In the genomic region with DNA sequence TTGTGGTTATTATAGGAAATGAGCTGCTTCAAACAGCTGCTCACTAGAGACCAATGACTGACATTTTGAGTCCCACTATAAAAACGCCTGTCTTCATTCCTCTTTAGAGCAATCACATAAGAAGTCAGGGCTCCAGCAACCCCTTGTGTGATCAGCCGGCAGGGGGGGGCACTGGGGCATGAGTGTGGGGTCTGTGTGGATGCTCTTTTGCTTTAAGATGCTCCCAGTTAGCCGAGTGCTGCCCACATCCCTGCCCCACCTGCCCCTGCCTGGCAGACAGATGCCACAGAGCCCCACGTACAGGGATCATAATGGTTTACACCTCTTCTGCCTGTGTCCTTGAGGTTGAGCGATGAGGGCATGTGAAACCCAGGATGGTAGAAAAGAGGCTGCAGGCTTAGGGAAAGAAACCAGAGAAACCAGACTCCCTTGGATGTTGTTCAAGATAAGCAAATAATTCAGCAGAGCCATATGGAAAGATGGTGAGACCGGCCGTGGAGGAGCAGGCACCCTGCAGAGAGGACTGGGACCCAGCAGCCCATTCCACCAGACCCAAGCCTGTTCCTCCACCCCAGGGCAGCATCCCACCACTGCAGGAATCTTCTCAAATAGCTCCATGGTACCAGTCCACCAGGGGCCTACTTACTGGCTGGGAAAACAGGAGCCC, we compare ENCODE assay signal across 15 cellular contexts. TPM values are rescaled to one million over a fixed set of nuclear protein-coding genes. Genes with fewer than 3 reads are reported as not detected.
DNase-seq lines count a peak whose midpoint lies in the region; ATAC-seq and TF ChIP-seq lines count a peak whose summit lies in the region.
"Had no signal": no experiment of that assay in that cellular context is flagged by ENCODE, and none has a peak within 500 bp of the region (broad histone marks: within the 10 kb centered on the region; RNA-seq: fewer than 3 reads in every experiment).

No MANE protein-coding gene starts in this region.

- no peak overlapping the region for H3K4me3 ChIP-seq in spleen
- H3K4me3 ChIP-seq: K562, Peyer's patch had no signal

- no peaks in the 10 kb centered on the region for H3K9me3 ChIP-seq in spleen
- H3K9me3 ChIP-seq: Peyer's patch had no signal

- TF ChIP-seq POLR2A in spleen (IDR thresholded peaks at IDR 0.05) = no peak

- intact Hi-C loops in spleen (cut with DNase I; ENCODE audit: low total_unique reads) = no loop called here

- H3K27ac ChIP-seq in VCaP = peak overlapping the region; percentile 32; the same call in 1 of the 2 replicates
- H3K27ac ChIP-seq in spleen = no peak overlapping the region
- H3K27ac ChIP-seq: Peyer's patch had no signal

- H3K27me3 ChIP-seq in spleen (replicated peaks in 1 of 7) = peaks cover 0 to 41% (median 0%) of the 10 kb centered on the region in 7 donors
- H3K27me3 ChIP-seq: Peyer's patch had no signal

- no peak for ATAC-seq in HG03378 (IDR thresholded peaks at IDR 0.05; ENCODE audit: unreplicated experiment)
- ATAC-seq: K562 had no signal

- DNase-seq in NCI-H2029 treated with DMSO at 0.1 percent for 48 hours (lab: John Stamatoyannopoulos, UW) (peak; percentile 24), NCI-H2029 (lab: John Stamatoyannopoulos, UW) (no peak), NCI-H2171 (lab: John Stamatoyannopoulos, UW) (peak; percentile 47), spleen (peak; percentile 44), NCI-H526 (lab: John Stamatoyannopoulos, UW) (no peak)
- DNase-seq in effector CD8-positive, alpha-beta T cell (lab: John Stamatoyannopoulos, UW) = no peak
- DNase-seq: Calu3, HFFc6, NCI-H2227 treated with DMSO at 0.1 percent for 48 hours, NCI-H69, Right ventricle myocardium superior had no signal

- H3K4me1 ChIP-seq in spleen = peaks cover 0 to 21% (median 4%) of the 10 kb centered on the region in 6 donors
- H3K4me1 ChIP-seq: Peyer's patch had no signal

- TF ChIP-seq CTCF in VCaP (conservative IDR thresholded peaks at IDR 0.05) (no peak), spleen (IDR thresholded peaks at IDR 0.05 in 8 of 11, conservative IDR thresholded peaks at IDR 0.05 in 3 of 11) (no peak)

- 64 to 72% (median 71%) methylated on average over 6 to 7 of the region's 7 CpGs for WGBS in spleen, 5 donors

- no peaks in the 10 kb centered on the region for H3K36me3 ChIP-seq in spleen
- H3K36me3 ChIP-seq: Peyer's patch had no signal

RNA-seq across cellular contexts. Expression of a gene that starts 55.4 kb away (rescaled TPM):
- 1 to 10 TPM in 6 of 7 donors, under 1 TPM in 1; 0.68 to 4.0 (median 1.7) TPM for total RNA-seq in spleen
- polyA plus RNA-seq in spleen = 1 to 10 TPM in 2 of 3 donors, under 1 TPM in 1; 0.43 to 2.1 (median 1.2) TPM
- total RNA-seq: Calu3, HFFc6, Right ventricle myocardium superior had no signal
- polyA plus RNA-seq: K562 had no signal

Comparison
In these comparisons a context has a peak if more than half of its experiments do, and no peak if none do; other contexts are left out.
1. DNase-seq: peak in NCI-H2029 treated with DMSO at 0.1 percent for 48 hours (single experiment), NCI-H2171 (single experiment) and spleen (single experiment); none in NCI-H2029 (single experiment), NCI-H526 (0 of 2) and effector CD8-positive, alpha-beta T cell (single experiment).